In genomic region chrX:118878977-118879376, GRCh38 we compare ENCODE assay signal across 12 cellular contexts. TPM values are rescaled to one million over a fixed set of nuclear protein-coding genes. Genes with fewer than 3 reads are reported as not detected.
"Had no signal": no experiment of that assay in that cellular context is flagged by ENCODE, and none has a peak within 500 bp of the region (broad histone marks: within the 10 kb centered on the region; RNA-seq: fewer than 3 reads in every experiment).

No MANE protein-coding gene starts in this region.

- H3K4me3 ChIP-seq: GM23248, GM23338, HAP-1 had no signal

- DNase-seq: GM23248, GOT3, H7, H9, HCEC 1CT, HFFc6 had no signal

- H3K4me2 ChIP-seq: GM23338 had no signal

- FAIRE-seq: H1, H54 had no signal

- H3K9me3 Mint-ChIP-seq: HFFc6 had no signal

- H3K27ac Mint-ChIP-seq: GM23338, H9, HFFc6 had no signal

- ATAC-seq: GM23338, HCT116 had no signal

- H3K27ac ChIP-seq: GM23248 had no signal

- H3K36me3 ChIP-seq: HAP-1 had no signal

- H3K4me3 Mint-ChIP-seq: GM23338, H9, HFFc6 had no signal

- H3K4me1 ChIP-seq: HAP-1 had no signal

- H3K4me1 Mint-ChIP-seq: GM23338, H9 had no signal

- H3K9ac ChIP-seq: GM23248 had no signal

- H3K9me3 ChIP-seq: HAP-1 had no signal

- H2AFZ ChIP-seq: GM23248, GM23338 had no signal

RNA-seq across cellular contexts. Expression of gene ZCCHC12, which starts 55.4 kb away (rescaled TPM):
- total RNA-seq: GM23248, H4, HFFc6 had no signal
- polyA plus RNA-seq: GM23248 had no signal
